ENCODE assay signal across 8 cellular contexts in genomic region chr2:37570773-37571570, GRCh38.
DNase-seq lines count a peak whose midpoint lies in the region; ATAC-seq and TF ChIP-seq lines count a peak whose summit lies in the region.

No MANE protein-coding gene starts in this region.

- no peak overlapping the region for H3K4me3 ChIP-seq in epithelial cell of esophagus (ENCODE audit: low read length)

- peak; percentile 64 for ATAC-seq in HG03521 (IDR thresholded peaks at IDR 0.05; ENCODE audit: unreplicated experiment)

- TF ChIP-seq CTCF in GM20000 (IDR thresholded peaks at IDR 0.05; ENCODE audit: extremely low read depth, missing control alignments) (no peak), epithelial cell of esophagus (IDR thresholded peaks at IDR 0.05; ENCODE audit: insufficient read depth, low read depth, low read length, missing control alignments) (no peak)

- DNase-seq in GM04504 (ENCODE audit: low read depth) (peak; percentile 82), GM20000 (ENCODE audit: low spot score) (peak; percentile 46), epithelial cell of esophagus (ENCODE audit: low read depth) (peak; percentile 97), HT-29 (ENCODE audit: low spot score) (no peak), NCI-H2081 (lab: John Stamatoyannopoulos, UW) (no peak), D341Med (ENCODE audit: low spot score) (no peak)
- peak; percentile 53 for DNase-seq in stimulated activated CD4-positive, alpha-beta T cell treated with anti-CD3 and anti-CD28 coated beads, Interleukin-4, amount 100 ng/mL, for 24 hours

Comparison
In these comparisons a context has a peak if more than half of its experiments do, and no peak if none do; other contexts are left out.
1. DNase-seq: peak in GM04504 (single experiment), GM20000 (single experiment), epithelial cell of esophagus (single experiment) and stimulated activated CD4-positive, alpha-beta T cell treated with anti-CD3 and anti-CD28 coated beads, Interleukin-4, amount 100 ng/mL, for 24 hours (single experiment); none in HT-29 (single experiment), NCI-H2081 (0 of 2) and D341Med (single experiment).